9 cellular contexts compared by ENCODE assay signal in genomic region chr3:61927332-61927731, GRCh38.
DNase-seq lines count a peak whose midpoint lies in the region; ATAC-seq and TF ChIP-seq lines count a peak whose summit lies in the region.
"Had no signal": no experiment of that assay in that cellular context is flagged by ENCODE, and none has a peak within 500 bp of the region (broad histone marks: within the 10 kb centered on the region; RNA-seq: fewer than 3 reads in every experiment).

No MANE protein-coding gene starts in this region.

- H3K36me3 ChIP-seq in hepatocyte (replicated peaks; ENCODE audit: insufficient read depth, low read depth): no peaks in the 10 kb centered on the region
- H3K36me3 ChIP-seq in skeletal muscle satellite cell (ENCODE audit: insufficient read depth, low read length): no peaks in the 10 kb centered on the region

- TF ChIP-seq CTCF in cardiac fibroblast (IDR thresholded peaks at IDR 0.05; ENCODE audit: low read depth, low read length) (no peak), hepatocyte (IDR thresholded peaks at IDR 0.05; ENCODE audit: poor library complexity) (no peak)
- TF ChIP-seq CTCF in activated CD8-positive, alpha-beta T cell treated with anti-CD3 and anti-CD28 coated beads for 36 hours (IDR thresholded peaks at IDR 0.05): no peak

- no peak for ATAC-seq in activated CD8-positive, alpha-beta T cell treated with anti-CD3 and anti-CD28 coated beads for 36 hours
- no peak for ATAC-seq in activated CD8-positive, alpha-beta T cell treated with anti-CD3 and anti-CD28 coated beads, Interleukin-2, amount 10 ng/mL, durations not matched to agents 7 days and 5 days
- no peak for ATAC-seq in GM21619 (IDR thresholded peaks at IDR 0.05; ENCODE audit: unreplicated experiment)

- intact Hi-C loops in activated CD8-positive, alpha-beta T cell treated with anti-CD3 and anti-CD28 coated beads for 36 hours (cut with micrococcal nuclease): no loop called here
- intact Hi-C loops in activated naive CD4-positive, alpha-beta T cell treated with anti-CD3 and anti-CD28 coated beads for 36 hours (cut with micrococcal nuclease): no loop called here

- peaks cover 2% of the 10 kb centered on the region for H3K9me3 Mint-ChIP-seq in activated CD8-positive, alpha-beta T cell treated with anti-CD3 and anti-CD28 coated beads for 36 hours
- H3K9me3 Mint-ChIP-seq in activated naive CD4-positive, alpha-beta T cell treated with anti-CD3 and anti-CD28 coated beads for 36 hours: no peaks in the 10 kb centered on the region
- no peaks in the 10 kb centered on the region for H3K9me3 Mint-ChIP-seq in activated CD8-positive, alpha-beta T cell treated with anti-CD3 and anti-CD28 coated beads, Interleukin-2, amount 10 ng/mL, durations not matched to agents 7 days and 5 days (ENCODE audit: insufficient read depth)

- H3K36me3 Mint-ChIP-seq in activated CD8-positive, alpha-beta T cell treated with anti-CD3 and anti-CD28 coated beads for 36 hours (ENCODE audit: low read depth): no peaks in the 10 kb centered on the region
- no peaks in the 10 kb centered on the region for H3K36me3 Mint-ChIP-seq in activated naive CD4-positive, alpha-beta T cell treated with anti-CD3 and anti-CD28 coated beads for 36 hours (ENCODE audit: low read depth)
- no peaks in the 10 kb centered on the region for H3K36me3 Mint-ChIP-seq in activated CD8-positive, alpha-beta T cell treated with anti-CD3 and anti-CD28 coated beads, Interleukin-2, amount 10 ng/mL, durations not matched to agents 7 days and 5 days (ENCODE audit: low read depth)

- no peak overlapping the region for H3K4me3 Mint-ChIP-seq in activated CD8-positive, alpha-beta T cell treated with anti-CD3 and anti-CD28 coated beads for 36 hours
- no peak overlapping the region for H3K4me3 Mint-ChIP-seq in activated naive CD4-positive, alpha-beta T cell treated with anti-CD3 and anti-CD28 coated beads for 36 hours
- no peak overlapping the region for H3K4me3 Mint-ChIP-seq in activated CD8-positive, alpha-beta T cell treated with anti-CD3 and anti-CD28 coated beads, Interleukin-2, amount 10 ng/mL, durations not matched to agents 7 days and 5 days

- POLR2A ChIA-PET in activated CD8-positive, alpha-beta T cell treated with anti-CD3 and anti-CD28 coated beads for 36 hours (lab: Charles Lee): no interaction called here
- POLR2A ChIA-PET in activated CD8-positive, alpha-beta T cell treated with anti-CD3 and anti-CD28 coated beads, Interleukin-2, amount 10 ng/mL, durations not matched to agents 7 days and 5 days (lab: Charles Lee): no interaction called here

- DNase-seq in GM04503 (ENCODE audit: low read depth) (peak; percentile 88), cardiac fibroblast (ENCODE audit: low read depth in 2 of 2) (peak; percentile 80 to 95), hepatocyte (ENCODE audit: low spot score) (peak; percentile 60)
- DNase-seq in activated CD8-positive, alpha-beta T cell treated with anti-CD3 and anti-CD28 coated beads for 36 hours: no peak
- DNase-seq in activated naive CD4-positive, alpha-beta T cell treated with anti-CD3 and anti-CD28 coated beads for 36 hours: no peak
- no peak for DNase-seq in activated CD8-positive, alpha-beta T cell treated with anti-CD3 and anti-CD28 coated beads, Interleukin-2, amount 10 ng/mL, durations not matched to agents 7 days and 5 days
- DNase-seq: amniotic stem cell had no signal

- CTCF ChIA-PET in activated CD8-positive, alpha-beta T cell treated with anti-CD3 and anti-CD28 coated beads for 36 hours (lab: Charles Lee): interaction anchor here (1.6 kb wide), 1 partner anchor 9 kb away, joined by 9 read pairs; no protein-coding TSS in a partner anchor
- CTCF ChIA-PET in activated naive CD4-positive, alpha-beta T cell treated with anti-CD3 and anti-CD28 coated beads for 36 hours (lab: Charles Lee): no interaction called here
- CTCF ChIA-PET in activated CD8-positive, alpha-beta T cell treated with anti-CD3 and anti-CD28 coated beads, Interleukin-2, amount 10 ng/mL, durations not matched to agents 7 days and 5 days (lab: Charles Lee): interaction anchor here (2.3 kb wide), 1 partner anchor 9 kb away, joined by 8 read pairs; no protein-coding TSS in a partner anchor

- H3K9me3 ChIP-seq in hepatocyte (ENCODE audit: low read depth): no peaks in the 10 kb centered on the region
- no peaks in the 10 kb centered on the region for H3K9me3 ChIP-seq in skeletal muscle satellite cell (replicated peaks; ENCODE audit: low read length)

- H3K27me3 ChIP-seq in hepatocyte (no peaks in the 10 kb centered on the region), skeletal muscle satellite cell (ENCODE audit: control insufficient read depth, insufficient read depth, low read length) (no peaks in the 10 kb centered on the region)

- no peaks in the 10 kb centered on the region for H3K9me2 ChIP-seq in hepatocyte (replicated peaks; ENCODE audit: insufficient read depth)

- H3K27ac ChIP-seq in hepatocyte: peak overlapping the region; percentile 62

- H3K9ac ChIP-seq in skeletal muscle satellite cell (ENCODE audit: low read depth, low read length): peak overlapping the region; percentile 43

- no peak overlapping the region for H3K4me3 ChIP-seq in cardiac fibroblast (replicated peaks in 1 of 2; ENCODE audit: low read depth in 2 of 2, low read length in 2 of 2)
- H3K4me3 ChIP-seq in hepatocyte: no peak overlapping the region
- H3K4me3 ChIP-seq in skeletal muscle satellite cell (ENCODE audit: low read length): no peak overlapping the region

- H3K4me2 ChIP-seq in hepatocyte (no peak overlapping the region), skeletal muscle satellite cell (ENCODE audit: low read length) (peak overlapping the region; percentile 27)

- H2AFZ ChIP-seq in hepatocyte: no peak overlapping the region

- H3K27ac Mint-ChIP-seq in activated CD8-positive, alpha-beta T cell treated with anti-CD3 and anti-CD28 coated beads for 36 hours: no peak overlapping the region
- no peak overlapping the region for H3K27ac Mint-ChIP-seq in activated naive CD4-positive, alpha-beta T cell treated with anti-CD3 and anti-CD28 coated beads for 36 hours
- H3K27ac Mint-ChIP-seq in activated CD8-positive, alpha-beta T cell treated with anti-CD3 and anti-CD28 coated beads, Interleukin-2, amount 10 ng/mL, durations not matched to agents 7 days and 5 days: no peak overlapping the region

- no peaks in the 10 kb centered on the region for H3K4me1 Mint-ChIP-seq in activated CD8-positive, alpha-beta T cell treated with anti-CD3 and anti-CD28 coated beads for 36 hours (ENCODE audit: low read depth)
- H3K4me1 Mint-ChIP-seq in activated naive CD4-positive, alpha-beta T cell treated with anti-CD3 and anti-CD28 coated beads for 36 hours (ENCODE audit: low read depth): no peaks in the 10 kb centered on the region
- no peaks in the 10 kb centered on the region for H3K4me1 Mint-ChIP-seq in activated CD8-positive, alpha-beta T cell treated with anti-CD3 and anti-CD28 coated beads, Interleukin-2, amount 10 ng/mL, durations not matched to agents 7 days and 5 days (ENCODE audit: low read depth)

- WGBS in hepatocyte (ENCODE audit: low lambda C conversion rate, missing lambda C conversion rate): 60% methylated on average over 3 of the region's 3 CpGs

- no peaks in the 10 kb centered on the region for H4K20me1 ChIP-seq in hepatocyte (ENCODE audit: insufficient read depth, poor library complexity, severe bottlenecking)

- H3K79me2 ChIP-seq in hepatocyte: peaks cover 3% of the 10 kb centered on the region

- peaks cover 6% of the 10 kb centered on the region for H3K27me3 Mint-ChIP-seq in activated CD8-positive, alpha-beta T cell treated with anti-CD3 and anti-CD28 coated beads for 36 hours
- no peaks in the 10 kb centered on the region for H3K27me3 Mint-ChIP-seq in activated naive CD4-positive, alpha-beta T cell treated with anti-CD3 and anti-CD28 coated beads for 36 hours (ENCODE audit: low read depth)
- H3K27me3 Mint-ChIP-seq in activated CD8-positive, alpha-beta T cell treated with anti-CD3 and anti-CD28 coated beads, Interleukin-2, amount 10 ng/mL, durations not matched to agents 7 days and 5 days (ENCODE audit: low read depth): no peaks in the 10 kb centered on the region

- no peaks in the 10 kb centered on the region for H3K4me1 ChIP-seq in hepatocyte (ENCODE audit: insufficient read depth)
- peaks cover 16% of the 10 kb centered on the region for H3K4me1 ChIP-seq in skeletal muscle satellite cell (ENCODE audit: control insufficient read depth, insufficient read depth, low read length)

Comparison
In these comparisons a context has a peak if more than half of its experiments do, and no peak if none do; other contexts are left out.
1. DNase-seq: peak in GM04503 (single experiment), cardiac fibroblast (2 of 2) and hepatocyte (single experiment); none in activated CD8-positive, alpha-beta T cell treated with anti-CD3 and anti-CD28 coated beads for 36 hours (single experiment), activated naive CD4-positive, alpha-beta T cell treated with anti-CD3 and anti-CD28 coated beads for 36 hours (single experiment) and activated CD8-positive, alpha-beta T cell treated with anti-CD3 and anti-CD28 coated beads, Interleukin-2, amount 10 ng/mL, durations not matched to agents 7 days and 5 days (single experiment).